Comparison of ENCODE assay signal across 28 cellular contexts in genomic region chr1:108523829-108524228, GRCh38. TPM values are rescaled to one million over a fixed set of nuclear protein-coding genes. Genes with fewer than 3 reads are reported as not detected.
A peak's percentile ranks its signal among the peaks of the same experiment; 100 is the strongest.
DNase-seq lines count a peak whose midpoint lies in the region; ATAC-seq, FAIRE-seq and TF ChIP-seq lines count a peak whose summit lies in the region.
"Had no signal": no experiment of that assay in that cellular context is flagged by ENCODE, and none has a peak within 500 bp of the region (broad histone marks: within the 10 kb centered on the region; RNA-seq: fewer than 3 reads in every experiment).

No MANE protein-coding gene starts in this region.

- H3K27me3 ChIP-seq in pancreas, result no peaks in the 10 kb centered on the region
- H3K27me3 ChIP-seq: BLaER1; BLaER1 treated with 17β-estradiol and CSF1 and Interleukin-3, amounts not matched to agents 10 nM and 100 nM had no signal

- intact Hi-C loops in pancreas (cut with DNase I), result no loop called here

- no peak for ATAC-seq in pancreas
- ATAC-seq in HG03354 (IDR thresholded peaks at IDR 0.05; ENCODE audit: poor library complexity, severe bottlenecking, unreplicated experiment), result no peak
- ATAC-seq: A549; CD8-positive, alpha-beta T cell had no signal

- peak; percentile 99 for FAIRE-seq in pancreas (lab: Jason Lieb, UNC)
- FAIRE-seq: A549, D721Med had no signal

- no peak for TF ChIP-seq CTCF in pancreas (IDR thresholded peaks at IDR 0.05)

- H3K4me1 ChIP-seq in pancreas, result no peaks in the 10 kb centered on the region
- H3K4me1 ChIP-seq: A549, BE2C, BLaER1, Caco-2 had no signal

- no peaks in the 10 kb centered on the region for H3K36me3 ChIP-seq in pancreas
- H3K36me3 ChIP-seq: BE2C; BLaER1; BLaER1 treated with 17β-estradiol and CSF1 and Interleukin-3, amounts not matched to agents 10 nM and 100 nM had no signal

- H3K4me3 ChIP-seq in pancreas, result no peak overlapping the region
- H3K4me3 ChIP-seq: A549; BLaER1; BLaER1 treated with 17β-estradiol and CSF1 and Interleukin-3, amounts not matched to agents 10 nM and 100 nM had no signal

- no peak overlapping the region for H3K27ac ChIP-seq in pancreas
- H3K27ac ChIP-seq: 22Rv1; A549; BLaER1; BLaER1 treated with 17β-estradiol and CSF1 and Interleukin-3, amounts not matched to agents 10 nM and 100 nM; C4-2B had no signal

- H3K9me3 ChIP-seq in pancreas, result no peaks in the 10 kb centered on the region
- H3K9me3 ChIP-seq: A549, Caco-2 had no signal

- DNase-seq in pancreas, result no peak
- DNase-seq: 8988T; ACHN; AML-193; BE2C; C1 segment of cervical spinal cord; Caco-2; Calu3; CD4-positive, alpha-beta memory T cell; CD4-positive, alpha-beta T cell; CD4-positive, CD25-positive, alpha-beta regulatory T cell; CD8-positive, alpha-beta memory T cell; CD8-positive, alpha-beta T cell; COR-L47; DMS 273 treated with DMSO at 0.1 percent for 48 hours; DMS153; DMS53; DMS79; DMS79 treated with DMSO at 0.1 percent for 48 hours; DND-41; EL had no signal

RNA-seq across cellular contexts. Expression of gene EEIG2, which starts 36.1 kb away (rescaled TPM):
- total RNA-seq in pancreas, result 10 to 100 TPM in 2 of 6 donors, 1 to 10 TPM in 4; 2.8 to 13.0 (median 3.3) TPM
- polyA plus RNA-seq in pancreas, result 1 to 10 TPM; 1.7 to 1.8 TPM
